1 cellular context compared by ENCODE assay signal in the genomic region with DNA sequence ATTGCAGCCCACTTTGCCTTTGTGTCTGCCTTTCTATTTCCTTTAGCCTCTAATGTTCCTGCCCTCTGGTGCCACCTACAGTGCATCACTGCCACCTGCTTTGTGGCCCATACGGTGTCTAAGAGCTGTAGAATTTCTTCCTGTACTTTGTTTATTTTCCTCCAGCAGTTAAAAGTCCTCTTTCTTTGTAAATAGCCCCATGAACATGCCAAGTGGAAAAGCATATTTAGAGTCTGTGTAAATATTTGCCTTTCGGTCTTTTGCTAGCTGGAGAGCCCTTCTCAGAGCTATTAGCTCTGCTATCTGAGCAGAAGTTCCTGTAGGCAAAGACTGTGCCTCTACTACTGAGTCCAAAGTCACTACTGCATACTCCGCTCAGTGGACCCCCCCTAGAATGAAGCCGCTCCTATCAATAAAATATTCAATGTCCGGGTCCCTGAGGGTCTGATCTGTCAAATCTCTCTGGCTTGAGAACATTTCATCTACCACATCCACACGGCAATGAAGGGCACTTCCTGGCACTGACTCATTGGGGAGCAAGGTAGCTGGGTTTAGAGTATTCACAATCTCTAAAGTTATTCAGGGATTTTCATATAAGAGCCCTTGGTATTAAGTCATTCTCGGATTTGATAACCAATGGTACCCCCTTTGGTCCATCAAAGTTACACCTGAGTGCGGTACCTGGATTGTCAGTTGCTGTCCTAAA.
A peak's percentile ranks its signal among the peaks of the same experiment; 100 is the strongest.
TF ChIP-seq lines count a peak whose summit lies in the region.

No MANE protein-coding gene starts in this region.

TF ChIP-seq in HepG2, 621 proteins besides CTCF, POLR2A, EP300 and RAD21 (continued from another document and continues in another):
- TF ChIP-seq ZEB1 (IDR thresholded peaks at IDR 0.05; ENCODE audit: insufficient replicate concordance, low read depth) (no peak), ZNF331 (CRISPR knock-in tag; IDR thresholded peaks at IDR 0.05) (peak; percentile 86; the same call in 1 of the 2 replicates), RELA (CRISPR knock-in tag; IDR thresholded peaks at IDR 0.05) (0 out of 2 replicates have a peak, but pooled peaks have one; percentile 35), IRX3 (CRISPR knock-in tag; IDR thresholded peaks at IDR 0.05; ENCODE audit: borderline replicate concordance, low read depth) (no peak), MED1 (CRISPR knock-in tag; IDR thresholded peaks at IDR 0.05) (peak; percentile 95), CC2D1A (CRISPR knock-in tag; IDR thresholded peaks at IDR 0.05) (no peak), FOSL2 (CRISPR knock-in tag; IDR thresholded peaks at IDR 0.05) (peak; percentile 67), ZFP1 (CRISPR knock-in tag; IDR thresholded peaks at IDR 0.05) (peak; percentile 86), PBX2 (CRISPR knock-in tag; IDR thresholded peaks at IDR 0.05) (no peak), ZNF792 (CRISPR knock-in tag; IDR thresholded peaks at IDR 0.05) (peak; percentile 82; the same call in 1 of the 2 replicates), ADNP (CRISPR knock-in tag; IDR thresholded peaks at IDR 0.05) (0 out of 2 replicates have a peak, but pooled peaks have one; percentile 31), SOX5 (CRISPR knock-in tag; IDR thresholded peaks at IDR 0.05; ENCODE audit: borderline replicate concordance) (peak; percentile 92), PCBP2 (optimal IDR thresholded peaks at IDR 0.05; ENCODE audit: low read depth, low read length, poor library complexity, severe bottlenecking) (no peak), ZNF292 (CRISPR knock-in tag; IDR thresholded peaks at IDR 0.05; ENCODE audit: borderline replicate concordance, low read depth) (peak; percentile 28; the same call in 1 of the 2 replicates), ZNF160 (CRISPR knock-in tag; IDR thresholded peaks at IDR 0.05) (no peak), KDM4B (CRISPR knock-in tag; IDR thresholded peaks at IDR 0.05) (peak; percentile 82; the same call in 1 of the 2 replicates), GABPB1 (CRISPR knock-in tag; IDR thresholded peaks at IDR 0.05) (peak; percentile 19; the same call in 1 of the 2 replicates), MYNN (CRISPR knock-in tag; IDR thresholded peaks at IDR 0.05; ENCODE audit: low read depth) (peak; percentile 94; the same call in 1 of the 2 replicates), ARNTL (CRISPR knock-in tag; IDR thresholded peaks at IDR 0.05) (peak; percentile 77; the same call in 1 of the 2 replicates), ESRRA (CRISPR knock-in tag; IDR thresholded peaks at IDR 0.05; ENCODE audit: low read depth) (0 out of 2 replicates have a peak, but pooled peaks have one; percentile 23), SP140L (CRISPR knock-in tag; IDR thresholded peaks at IDR 0.05; ENCODE audit: borderline replicate concordance) (0 out of 2 replicates have a peak, but pooled peaks have one; percentile 77), AFF4 (CRISPR knock-in tag; IDR thresholded peaks at IDR 0.05) (peak; percentile 39; the same call in 1 of the 2 replicates), ZBTB7B (CRISPR knock-in tag; IDR thresholded peaks at IDR 0.05) (peak; percentile 85; the same call in 1 of the 2 replicates), ZNF644 (CRISPR knock-in tag; IDR thresholded peaks at IDR 0.05; ENCODE audit: low read depth) (peak; percentile 92), PHF8 (CRISPR knock-in tag; IDR thresholded peaks at IDR 0.05) (peak; percentile 53), PAXIP1 (CRISPR knock-in tag; conservative IDR thresholded peaks at IDR 0.05) (peak; percentile 96), ZSCAN25 (CRISPR knock-in tag; IDR thresholded peaks at IDR 0.05) (no peak)
- TF ChIP-seq, protein P1, sequence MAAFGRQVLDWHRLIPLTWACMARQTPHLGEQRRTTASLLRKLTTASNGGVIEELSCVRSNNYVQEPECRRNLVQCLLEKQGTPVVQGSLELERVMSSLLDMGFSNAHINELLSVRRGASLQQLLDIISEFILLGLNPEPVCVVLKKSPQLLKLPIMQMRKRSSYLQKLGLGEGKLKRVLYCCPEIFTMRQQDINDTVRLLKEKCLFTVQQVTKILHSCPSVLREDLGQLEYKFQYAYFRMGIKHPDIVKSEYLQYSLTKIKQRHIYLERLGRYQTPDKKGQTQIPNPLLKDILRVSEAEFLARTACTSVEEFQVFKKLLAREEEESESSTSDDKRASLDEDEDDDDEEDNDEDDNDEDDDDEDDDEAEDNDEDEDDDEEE (CRISPR knock-in tag; IDR thresholded peaks at IDR 0.05) = no peak
- TF ChIP-seq, protein P2, sequence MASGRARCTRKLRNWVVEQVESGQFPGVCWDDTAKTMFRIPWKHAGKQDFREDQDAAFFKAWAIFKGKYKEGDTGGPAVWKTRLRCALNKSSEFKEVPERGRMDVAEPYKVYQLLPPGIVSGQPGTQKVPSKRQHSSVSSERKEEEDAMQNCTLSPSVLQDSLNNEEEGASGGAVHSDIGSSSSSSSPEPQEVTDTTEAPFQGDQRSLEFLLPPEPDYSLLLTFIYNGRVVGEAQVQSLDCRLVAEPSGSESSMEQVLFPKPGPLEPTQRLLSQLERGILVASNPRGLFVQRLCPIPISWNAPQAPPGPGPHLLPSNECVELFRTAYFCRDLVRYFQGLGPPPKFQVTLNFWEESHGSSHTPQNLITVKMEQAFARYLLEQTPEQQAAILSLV (CRISPR knock-in tag; IDR thresholded peaks at IDR 0.05; ENCODE audit: borderline replicate concordance) = no peak
- TF ChIP-seq, protein P3, sequence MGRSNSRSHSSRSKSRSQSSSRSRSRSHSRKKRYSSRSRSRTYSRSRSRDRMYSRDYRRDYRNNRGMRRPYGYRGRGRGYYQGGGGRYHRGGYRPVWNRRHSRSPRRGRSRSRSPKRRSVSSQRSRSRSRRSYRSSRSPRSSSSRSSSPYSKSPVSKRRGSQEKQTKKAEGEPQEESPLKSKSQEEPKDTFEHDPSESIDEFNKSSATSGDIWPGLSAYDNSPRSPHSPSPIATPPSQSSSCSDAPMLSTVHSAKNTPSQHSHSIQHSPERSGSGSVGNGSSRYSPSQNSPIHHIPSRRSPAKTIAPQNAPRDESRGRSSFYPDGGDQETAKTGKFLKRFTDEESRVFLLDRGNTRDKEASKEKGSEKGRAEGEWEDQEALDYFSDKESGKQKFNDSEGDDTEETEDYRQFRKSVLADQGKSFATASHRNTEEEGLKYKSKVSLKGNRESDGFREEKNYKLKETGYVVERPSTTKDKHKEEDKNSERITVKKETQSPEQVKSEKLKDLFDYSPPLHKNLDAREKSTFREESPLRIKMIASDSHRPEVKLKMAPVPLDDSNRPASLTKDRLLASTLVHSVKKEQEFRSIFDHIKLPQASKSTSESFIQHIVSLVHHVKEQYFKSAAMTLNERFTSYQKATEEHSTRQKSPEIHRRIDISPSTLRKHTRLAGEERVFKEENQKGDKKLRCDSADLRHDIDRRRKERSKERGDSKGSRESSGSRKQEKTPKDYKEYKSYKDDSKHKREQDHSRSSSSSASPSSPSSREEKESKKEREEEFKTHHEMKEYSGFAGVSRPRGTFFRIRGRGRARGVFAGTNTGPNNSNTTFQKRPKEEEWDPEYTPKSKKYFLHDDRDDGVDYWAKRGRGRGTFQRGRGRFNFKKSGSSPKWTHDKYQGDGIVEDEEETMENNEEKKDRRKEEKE (IDR thresholded peaks at IDR 0.05) = no peak
- TF ChIP-seq, protein P4, sequence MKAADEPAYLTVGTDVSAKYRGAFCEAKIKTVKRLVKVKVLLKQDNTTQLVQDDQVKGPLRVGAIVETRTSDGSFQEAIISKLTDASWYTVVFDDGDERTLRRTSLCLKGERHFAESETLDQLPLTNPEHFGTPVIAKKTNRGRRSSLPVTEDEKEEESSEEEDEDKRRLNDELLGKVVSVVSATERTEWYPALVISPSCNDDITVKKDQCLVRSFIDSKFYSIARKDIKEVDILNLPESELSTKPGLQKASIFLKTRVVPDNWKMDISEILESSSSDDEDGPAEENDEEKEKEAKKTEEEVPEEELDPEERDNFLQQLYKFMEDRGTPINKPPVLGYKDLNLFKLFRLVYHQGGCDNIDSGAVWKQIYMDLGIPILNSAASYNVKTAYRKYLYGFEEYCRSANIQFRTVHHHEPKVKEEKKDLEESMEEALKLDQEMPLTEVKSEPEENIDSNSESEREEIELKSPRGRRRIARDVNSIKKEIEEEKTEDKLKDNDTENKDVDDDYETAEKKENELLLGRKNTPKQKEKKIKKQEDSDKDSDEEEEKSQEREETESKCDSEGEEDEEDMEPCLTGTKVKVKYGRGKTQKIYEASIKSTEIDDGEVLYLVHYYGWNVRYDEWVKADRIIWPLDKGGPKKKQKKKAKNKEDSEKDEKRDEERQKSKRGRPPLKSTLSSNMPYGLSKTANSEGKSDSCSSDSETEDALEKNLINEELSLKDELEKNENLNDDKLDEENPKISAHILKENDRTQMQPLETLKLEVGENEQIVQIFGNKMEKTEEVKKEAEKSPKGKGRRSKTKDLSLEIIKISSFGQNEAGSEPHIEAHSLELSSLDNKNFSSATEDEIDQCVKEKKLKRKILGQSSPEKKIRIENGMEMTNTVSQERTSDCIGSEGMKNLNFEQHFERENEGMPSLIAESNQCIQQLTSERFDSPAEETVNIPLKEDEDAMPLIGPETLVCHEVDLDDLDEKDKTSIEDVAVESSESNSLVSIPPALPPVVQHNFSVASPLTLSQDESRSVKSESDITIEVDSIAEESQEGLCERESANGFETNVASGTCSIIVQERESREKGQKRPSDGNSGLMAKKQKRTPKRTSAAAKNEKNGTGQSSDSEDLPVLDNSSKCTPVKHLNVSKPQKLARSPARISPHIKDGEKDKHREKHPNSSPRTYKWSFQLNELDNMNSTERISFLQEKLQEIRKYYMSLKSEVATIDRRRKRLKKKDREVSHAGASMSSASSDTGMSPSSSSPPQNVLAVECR (CRISPR knock-in tag; IDR thresholded peaks at IDR 0.05; ENCODE audit: borderline replicate concordance) = 0 out of 2 replicates have a peak, but pooled peaks have one; percentile 9
